ENCODE assay signal across 14 cellular contexts in the genomic region with DNA sequence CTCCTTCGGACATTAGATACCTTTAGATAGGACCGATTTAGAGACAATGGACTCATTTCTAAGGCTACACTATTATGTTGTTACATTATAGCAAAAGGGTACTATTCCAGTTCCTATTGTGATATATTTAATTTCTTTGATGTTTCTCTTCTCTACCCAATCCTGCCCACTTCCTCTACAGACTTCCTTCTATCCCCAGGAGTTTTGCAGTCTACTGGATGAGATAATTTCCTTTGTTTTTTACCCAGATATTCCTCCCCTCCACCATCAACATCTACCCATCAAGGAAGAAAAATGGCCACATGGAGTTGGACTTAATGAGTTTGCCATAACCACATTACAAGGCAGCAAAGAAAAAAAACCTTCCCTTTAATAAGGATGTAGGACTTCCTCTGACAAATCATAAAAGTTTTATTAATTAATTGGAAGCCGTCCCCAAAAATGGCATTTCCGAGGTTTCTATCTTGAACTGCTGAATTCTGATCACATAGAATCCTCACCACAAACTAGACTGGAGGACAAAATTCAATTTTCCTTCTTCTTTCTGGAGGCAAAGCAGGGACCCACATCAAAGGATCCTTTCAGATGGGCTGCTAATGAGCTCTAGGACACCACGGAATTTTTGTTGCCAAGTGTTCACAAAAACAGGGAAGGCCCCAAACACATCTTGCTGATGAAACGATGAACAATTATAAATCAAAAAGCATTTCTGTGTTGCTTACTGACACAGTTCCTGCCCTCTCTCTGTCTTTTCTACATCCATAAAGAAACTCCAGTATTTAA. TPM values are rescaled to one million over a fixed set of nuclear protein-coding genes. Genes with fewer than 3 reads are reported as not detected.
DNase-seq lines count a peak whose midpoint lies in the region; ATAC-seq and TF ChIP-seq lines count a peak whose summit lies in the region.
"Had no signal": no experiment of that assay in that cellular context is flagged by ENCODE, and none has a peak within 500 bp of the region (broad histone marks: within the 10 kb centered on the region; RNA-seq: fewer than 3 reads in every experiment).

No MANE protein-coding gene starts in this region.

- WGBS in stomach, 5 donors: 68 to 85% (median 75%) methylated on average over 6 of the region's 6 CpGs

- TF ChIP-seq CTCF in ascending aorta (IDR thresholded peaks at IDR 0.05) (no peak), right atrium auricular region (IDR thresholded peaks at IDR 0.05) (no peak), stomach (IDR thresholded peaks at IDR 0.05) (no peak)

- H3K9me3 ChIP-seq in ascending aorta (no peaks in the 10 kb centered on the region), right atrium auricular region (no peaks in the 10 kb centered on the region), stomach (no peaks in the 10 kb centered on the region), HAP-1 (no peaks in the 10 kb centered on the region)
- H3K9me3 ChIP-seq: body of pancreas had no signal

- H3K36me3 ChIP-seq in ascending aorta: no peaks in the 10 kb centered on the region
- no peaks in the 10 kb centered on the region for H3K36me3 ChIP-seq in right atrium auricular region
- H3K36me3 ChIP-seq in stomach: no peaks in the 10 kb centered on the region
- no peaks in the 10 kb centered on the region for H3K36me3 ChIP-seq in HAP-1 (replicated peaks)

- DNase-seq in CD1c-positive myeloid dendritic cell (ENCODE audit: extremely low spot score) (peak; percentile 43), ascending aorta (ENCODE audit: low spot score in 2 of 2) (no peak), right atrium auricular region (ENCODE audit: low spot score) (no peak), stomach (no peak), HAP-1 (ENCODE audit: low spot score in 2 of 2) (no peak), NOMO-1 (lab: John Stamatoyannopoulos, UW; ENCODE audit: unreplicated experiment in 2 of 2) (no peak), ecto neural progenitor cell (ENCODE audit: low spot score) (no peak)
- DNase-seq: body of pancreas, foreskin fibroblast, Karpas-422, NCI-H1436 treated with DMSO at 0.1 percent for 48 hours, NCI-H510A, occipital lobe had no signal

- intact Hi-C loops in ascending aorta (cut with DNase I) (loop anchor here (5.0 kb wide), 1 partner anchor 35 kb away; the partner anchor contains the start of gene FRMD4B), stomach (cut with DNase I; ENCODE audit: low total_unique reads) (no loop called here)

- in situ Hi-C loops in HAP-1 (cut with MboI; ENCODE audit: low sequenced_read_pairs): no loop called here

- no peak for ATAC-seq in GM21825 (IDR thresholded peaks at IDR 0.05; ENCODE audit: unreplicated experiment)
- ATAC-seq: body of pancreas had no signal

- TF ChIP-seq EP300 in stomach (IDR thresholded peaks at IDR 0.05): no peak

- no peak for TF ChIP-seq POLR2A in stomach (IDR thresholded peaks at IDR 0.05)

- H3K27me3 ChIP-seq in ascending aorta (no peaks in the 10 kb centered on the region), right atrium auricular region (no peaks in the 10 kb centered on the region), stomach (no peaks in the 10 kb centered on the region), HAP-1 (ENCODE audit: low read depth) (peaks cover 3% of the 10 kb centered on the region; the same call in 1 of the 2 replicates)
- H3K27me3 ChIP-seq: body of pancreas had no signal

- peak overlapping the region; percentile 36 to 60 for H3K27ac ChIP-seq in ascending aorta
- H3K27ac ChIP-seq in right atrium auricular region: peak overlapping the region; percentile 6 to 46
- H3K27ac ChIP-seq in stomach: peak overlapping the region in 3 of 5 donors; percentile 2 to 69 (median 40)

- H3K4me1 ChIP-seq in ascending aorta (no peaks in the 10 kb centered on the region), right atrium auricular region (peaks cover 0 to 10% of the 10 kb centered on the region in 2 donors), stomach (peaks cover 0 to 8% (median 0%) of the 10 kb centered on the region in 4 donors), HAP-1 (peaks cover 3% of the 10 kb centered on the region; the same call in 1 of the 2 replicates)
- H3K4me1 ChIP-seq: body of pancreas had no signal

- H3K4me3 ChIP-seq in ascending aorta (peak overlapping the region in 1 of 2 donors; percentile 42), right atrium auricular region (peak overlapping the region in 1 of 2 donors; percentile 34), stomach (peak overlapping the region in 2 of 4 donors; percentile 9 to 21), HAP-1 (no peak overlapping the region)
- H3K4me3 ChIP-seq: body of pancreas had no signal

RNA-seq across cellular contexts. Expression of gene FRMD4B, which starts 33.4 kb away (rescaled TPM):
- total RNA-seq in ascending aorta: 13.5 TPM
- 10 to 100 TPM; 30.6 to 37.8 TPM for total RNA-seq in right atrium auricular region
- 10 to 100 TPM in 4 of 5 donors, 1 to 10 TPM in 1; 5.3 to 35.6 (median 28.8) TPM for total RNA-seq in stomach
- 10 to 100 TPM in 1 of 3 donors, 1 to 10 TPM in 2; 5.2 to 17.7 (median 8.2) TPM for polyA plus RNA-seq in stomach
